In genomic region chr2:54656863-54657262, GRCh38 we compare ENCODE assay signal across 19 cellular contexts.
"Had no signal": no experiment of that assay in that cellular context is flagged by ENCODE, and none has a peak within 500 bp of the region (broad histone marks: within the 10 kb centered on the region; RNA-seq: fewer than 3 reads in every experiment).

No MANE protein-coding gene starts in this region.

- H3K27me3 Mint-ChIP-seq: activated B cell treated with CpG ODN at 0.5 μM for 24 hours; activated CD8-positive, alpha-beta T cell treated with anti-CD3 and anti-CD28 coated beads for 36 hours; activated T-helper 17 cell treated with anti-CD3 and anti-CD28 coated beads, Interleukin-2, amount 50 U/mL, for 72 hours; effector memory CD8-positive, alpha-beta T cell; naive B cell; stimulated activated naive CD8-positive, alpha-beta T cell treated with anti-CD3 and anti-CD28 coated beads, Interleukin-15, Interleukin-2, amounts not matched to agents 100 ng/mL and 50 ng/mL, for 24 hours had no signal

- H3K36me3 ChIP-seq: ovary had no signal

- H3K4me1 Mint-ChIP-seq: activated B cell treated with CpG ODN at 0.5 μM for 24 hours had no signal

- H3K4me3 ChIP-seq: colonic mucosa, ovary, prostate gland, sigmoid colon, thyroid gland, upper lobe of right lung had no signal

- H3K4me3 Mint-ChIP-seq: activated B cell treated with CpG ODN at 0.5 μM for 24 hours; activated CD8-positive, alpha-beta T cell treated with anti-CD3 and anti-CD28 coated beads for 36 hours; activated T-cell treated with anti-CD3 and anti-CD28 coated beads, Interleukin-2, amount 50 U/mL, for 4 hours; activated T-helper 17 cell treated with anti-CD3 and anti-CD28 coated beads, Interleukin-2, amount 50 U/mL, for 72 hours; effector memory CD8-positive, alpha-beta T cell; mesothelial cell of epicardium; stimulated activated effector memory CD8-positive, alpha-beta T cell treated with anti-CD3 and anti-CD28 coated beads, Interleukin-12 subunit alpha, Interleukin-12 subunit beta, amount 100 ng/mL, for 72 hours; stimulated activated naive CD8-positive, alpha-beta T cell treated with anti-CD3 and anti-CD28 coated beads, Interleukin-15, Interleukin-2, amounts not matched to agents 100 ng/mL and 50 ng/mL, for 24 hours had no signal

- ATAC-seq: activated T-helper 17 cell treated with anti-CD3 and anti-CD28 coated beads, Interleukin-2, amount 50 U/mL, for 72 hours; stimulated activated effector memory CD8-positive, alpha-beta T cell treated with anti-CD3 and anti-CD28 coated beads, Interleukin-12 subunit alpha, Interleukin-12 subunit beta, amount 100 ng/mL, for 72 hours had no signal

- H3K9me3 Mint-ChIP-seq: activated B cell treated with CpG ODN at 0.5 μM for 24 hours; activated CD8-positive, alpha-beta T cell treated with anti-CD3 and anti-CD28 coated beads for 36 hours; activated T-cell treated with anti-CD3 and anti-CD28 coated beads, Interleukin-2, amount 50 U/mL, for 4 hours; activated T-helper 17 cell treated with anti-CD3 and anti-CD28 coated beads, Interleukin-2, amount 50 U/mL, for 72 hours; effector memory CD8-positive, alpha-beta T cell; mesothelial cell of epicardium; naive B cell; stimulated activated effector memory CD8-positive, alpha-beta T cell treated with anti-CD3 and anti-CD28 coated beads, Interleukin-12 subunit alpha, Interleukin-12 subunit beta, amount 100 ng/mL, for 72 hours; stimulated activated naive CD8-positive, alpha-beta T cell treated with anti-CD3 and anti-CD28 coated beads, Interleukin-15, Interleukin-2, amounts not matched to agents 100 ng/mL and 50 ng/mL, for 24 hours; T-helper 1 cell treated with Interleukin-12 subunit alpha and Interleukin-12 subunit beta and Interleukin-4 antibody, amounts not matched to agents 30 μg/mL and 1 μg/mL, for 36 hours had no signal

- H3K4me1 ChIP-seq: colonic mucosa, foreskin keratinocyte, prostate gland, upper lobe of right lung had no signal

- H3K27ac Mint-ChIP-seq: activated B cell treated with CpG ODN at 0.5 μM for 24 hours; activated T-helper 17 cell treated with anti-CD3 and anti-CD28 coated beads, Interleukin-2, amount 50 U/mL, for 72 hours; stimulated activated effector memory CD8-positive, alpha-beta T cell treated with anti-CD3 and anti-CD28 coated beads, Interleukin-12 subunit alpha, Interleukin-12 subunit beta, amount 100 ng/mL, for 72 hours; stimulated activated naive CD8-positive, alpha-beta T cell treated with anti-CD3 and anti-CD28 coated beads, Interleukin-15, Interleukin-2, amounts not matched to agents 100 ng/mL and 50 ng/mL, for 24 hours; T-helper 1 cell treated with Interleukin-12 subunit alpha and Interleukin-12 subunit beta and Interleukin-4 antibody, amounts not matched to agents 30 μg/mL and 1 μg/mL, for 36 hours had no signal

- H3K27ac ChIP-seq: colonic mucosa, foreskin keratinocyte, ovary, prostate gland, sigmoid colon, thyroid gland, upper lobe of right lung had no signal

- DNase-seq: activated B cell treated with CpG ODN at 0.5 μM for 24 hours; activated gamma-delta T cell treated with Interleukin-2 at 50 U/mL for 16 hours; activated T-cell treated with anti-CD3 and anti-CD28 coated beads, Interleukin-2, amount 50 U/mL, for 4 hours; foreskin keratinocyte; naive B cell; T1000; upper lobe of right lung had no signal

- H3K9me3 ChIP-seq: colonic mucosa, ovary, prostate gland, sigmoid colon, thyroid gland, upper lobe of right lung had no signal

- H3K27me3 ChIP-seq: colonic mucosa, foreskin keratinocyte, ovary, sigmoid colon, thyroid gland, upper lobe of right lung had no signal
